ENCODE assay signal across 9 cellular contexts in the genomic region with DNA sequence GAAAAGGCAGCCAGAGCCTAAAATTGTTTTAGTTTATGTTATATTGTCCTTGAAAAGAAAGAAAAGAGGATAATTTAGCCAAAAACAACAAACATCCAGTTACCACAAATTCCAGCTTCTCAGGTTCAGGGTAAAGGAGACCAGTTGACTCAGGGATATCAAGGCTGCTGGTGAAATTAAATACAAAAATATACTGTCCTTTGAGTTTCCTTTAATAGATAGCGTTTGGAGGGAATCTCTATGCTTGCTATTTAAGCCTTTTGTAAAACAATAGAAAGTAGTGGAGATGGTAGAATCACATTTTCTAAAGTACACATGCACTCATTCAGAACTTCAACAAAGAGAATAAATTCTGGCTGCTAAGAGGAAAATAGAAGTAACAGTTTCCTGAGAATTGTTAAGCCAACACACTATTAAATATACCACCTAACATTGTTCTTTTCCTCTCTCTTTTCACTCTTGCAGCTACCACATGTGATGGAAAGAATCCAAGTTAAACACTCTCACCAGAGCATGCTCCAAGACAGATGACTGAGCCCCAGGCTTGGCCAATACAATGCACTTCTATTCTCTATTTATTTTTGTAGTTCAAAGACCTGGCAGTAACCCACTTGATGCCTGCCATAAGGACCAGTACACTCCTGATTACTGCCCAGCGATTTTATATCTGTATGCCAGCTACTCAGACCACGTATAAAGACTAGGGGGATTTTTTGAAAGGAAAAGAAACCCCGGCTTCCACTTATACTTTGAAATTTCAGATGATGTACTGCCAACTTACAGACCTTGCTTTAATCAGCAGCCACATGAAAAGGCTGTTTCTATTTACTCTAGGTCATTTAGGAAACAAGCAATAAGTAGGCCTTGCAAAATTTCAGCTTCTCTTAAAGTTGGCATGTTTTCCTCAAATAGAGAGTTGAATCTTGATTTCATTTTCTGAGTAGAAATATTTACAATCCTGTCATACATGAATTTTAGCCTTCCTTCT.
DNase-seq lines count a peak whose midpoint lies in the region; ATAC-seq, FAIRE-seq and TF ChIP-seq lines count a peak whose summit lies in the region.
"Had no signal": no experiment of that assay in that cellular context is flagged by ENCODE, and none has a peak within 500 bp of the region (broad histone marks: within the 10 kb centered on the region; RNA-seq: fewer than 3 reads in every experiment).

No MANE protein-coding gene starts in this region.

- H2AFZ ChIP-seq in osteoblast (ENCODE audit: low read length), result no peak overlapping the region
- H2AFZ ChIP-seq: PC-9 had no signal

- H3K27me3 ChIP-seq in SJCRH30 (no peaks in the 10 kb centered on the region), osteoblast (ENCODE audit: insufficient read depth, low read length) (no peaks in the 10 kb centered on the region)

- FAIRE-seq in HTR-8/SVneo (lab: Jason Lieb, UNC), result no peak

- CTCF ChIA-PET in GM10248 (lab: Yijun Ruan, JAX), result no interaction called here

- ATAC-seq in GM21423 (IDR thresholded peaks at IDR 0.05; ENCODE audit: unreplicated experiment), result no peak

- H3K4me2 ChIP-seq in osteoblast (ENCODE audit: insufficient read depth, low read length), result no peak overlapping the region
- H3K4me2 ChIP-seq: PC-9 had no signal

- DNase-seq in HTR-8/SVneo (ENCODE audit: insufficient read length, low spot score) (peak; percentile 6), SJCRH30 (peak; percentile 62 to 80), glomerular visceral epithelial cell (ENCODE audit: extremely low spot score) (peak; percentile 20), substantia nigra (lab: John Stamatoyannopoulos, UW) (peak in 20 of 49 donors; percentile 1 to 47 (median 10)), GM10248 (ENCODE audit: extremely low spot score) (no peak), cerebellar nuclear complex (lab: John Stamatoyannopoulos, UW) (no peak), osteoblast (ENCODE audit: insufficient read length, low spot score, missing footprints) (no peak)
- DNase-seq: PC-9 had no signal

- H3K27ac ChIP-seq in SJCRH30 (no peak overlapping the region), substantia nigra (ENCODE audit: low read depth, low read length, poor library complexity, severe bottlenecking) (peak overlapping the region; percentile 2), osteoblast (ENCODE audit: low read depth, low read length) (no peak overlapping the region)
- H3K27ac ChIP-seq: PC-9 had no signal

- POLR2A ChIA-PET in GM10248 (lab: Yijun Ruan, JAX), result no interaction called here

- no peak overlapping the region for H3K4me3 ChIP-seq in SJCRH30
- no peak overlapping the region for H3K4me3 ChIP-seq in osteoblast (ENCODE audit: insufficient read depth, low read length)
- H3K4me3 ChIP-seq: PC-9 had no signal

- H3K4me1 ChIP-seq in SJCRH30 (peaks cover 18% of the 10 kb centered on the region), osteoblast (ENCODE audit: insufficient read depth, low read length) (no peaks in the 10 kb centered on the region)

- H3K36me3 ChIP-seq in SJCRH30 (no peaks in the 10 kb centered on the region), osteoblast (ENCODE audit: insufficient read depth, low read length) (no peaks in the 10 kb centered on the region)

- no peaks in the 10 kb centered on the region for H4K20me1 ChIP-seq in osteoblast (ENCODE audit: insufficient read depth, low read length)

- H3K9me3 ChIP-seq in SJCRH30 (replicated peaks), result no peaks in the 10 kb centered on the region
- H3K9me3 ChIP-seq in osteoblast (ENCODE audit: low read depth, low read length), result no peaks in the 10 kb centered on the region

- TF ChIP-seq CTCF in GM10248 (IDR thresholded peaks at IDR 0.05; ENCODE audit: control extremely low read depth, extremely low read depth, low read depth, missing control alignments), result no peak
- TF ChIP-seq CTCF in osteoblast (IDR thresholded peaks at IDR 0.05; ENCODE audit: extremely low read depth, low read depth, low read length), result no peak

- H3K79me2 ChIP-seq in osteoblast (ENCODE audit: insufficient read depth, low read length), result no peaks in the 10 kb centered on the region

Comparison
In these comparisons a context has a peak if more than half of its experiments do, and no peak if none do; other contexts are left out.
1. DNase-seq: peak in HTR-8/SVneo (single experiment), SJCRH30 (2 of 2) and glomerular visceral epithelial cell (single experiment); none in GM10248 (single experiment), cerebellar nuclear complex (0 of 2) and osteoblast (single experiment).